ENCODE assay signal across 8 cellular contexts in the genomic region with DNA sequence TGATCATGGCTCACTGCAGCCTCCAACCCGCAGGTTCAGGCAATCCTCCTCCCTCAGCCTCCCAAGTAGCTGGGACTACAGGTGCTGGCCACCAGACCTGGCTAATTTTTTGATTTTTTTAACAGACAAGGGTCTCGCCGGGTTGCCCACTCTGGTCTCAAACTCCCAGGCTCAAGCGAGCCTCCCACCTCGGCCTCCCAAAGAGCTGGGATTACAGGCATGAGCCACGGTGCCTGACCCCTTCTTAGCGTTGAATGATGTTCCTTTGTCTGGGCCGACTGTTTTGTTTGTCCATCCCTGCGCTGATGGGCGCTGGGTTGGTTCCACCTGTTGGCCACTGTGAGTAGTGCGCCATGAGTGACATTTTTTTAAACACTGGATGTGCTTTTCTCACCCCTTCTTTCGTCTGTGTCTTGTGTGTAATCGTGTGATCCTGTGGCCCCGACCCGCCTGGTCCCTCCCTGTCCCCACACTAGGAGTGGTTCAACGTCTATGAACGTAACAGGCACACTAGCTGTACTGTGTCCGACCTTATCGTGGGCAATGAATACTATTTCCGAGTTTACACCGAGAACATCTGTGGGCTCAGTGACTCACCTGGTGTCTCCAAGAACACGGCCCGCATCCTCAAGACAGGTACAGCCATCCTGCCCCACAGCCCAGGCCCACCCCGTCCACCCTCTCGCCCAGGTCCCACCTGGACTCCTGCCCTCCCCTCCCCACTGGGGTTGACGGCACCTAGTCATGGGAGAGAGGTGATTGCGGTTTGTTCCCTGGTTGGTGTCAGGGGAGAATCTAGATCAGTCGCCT. TPM values are rescaled to one million over a fixed set of nuclear protein-coding genes. Genes with fewer than 3 reads are reported as not detected.
DNase-seq lines count a peak whose midpoint lies in the region; ATAC-seq and TF ChIP-seq lines count a peak whose summit lies in the region.

No MANE protein-coding gene starts in this region.

- peaks cover 2% of the 10 kb centered on the region for H3K9me3 Mint-ChIP-seq in Calu3 (ENCODE audit: low read depth, unreplicated experiment)
- no peaks in the 10 kb centered on the region; the same call in 1 of the 2 replicates for H3K9me3 Mint-ChIP-seq in HFFc6
- H3K9me3 Mint-ChIP-seq in memory B cell = no peaks in the 10 kb centered on the region

- ATAC-seq in memory B cell (ENCODE audit: low read depth) (peak; percentile 60), GM18861 (IDR thresholded peaks at IDR 0.05; ENCODE audit: unreplicated experiment) (no peak)

- DNase-seq in Calu3 = peak; percentile 75
- peak; percentile 53 for DNase-seq in HFFc6
- DNase-seq in NCI-H345 (lab: John Stamatoyannopoulos, UW) = peak; percentile 50
- peak; percentile 47 to 51 for DNase-seq in activated CD4-positive, alpha-beta T cell treated with anti-CD3 and anti-CD28 coated beads for 4 hours
- peak in 8 of 10 donors; percentile 23 to 72 (median 56) for DNase-seq in dorsolateral prefrontal cortex
- DNase-seq in memory B cell (ENCODE audit: low spot score in 2 of 2) = peak; percentile 66 to 73
- DNase-seq in stimulated activated CD8-positive, alpha-beta memory T cell treated with anti-CD3 and anti-CD28 coated beads, Interleukin-4, amount 100 ng/mL, for 4 hours (ENCODE audit: low read depth in 2 of 2, low spot score in 1 of 2) = peak; percentile 17 to 25

- no peak overlapping the region for H3K27ac ChIP-seq in dorsolateral prefrontal cortex

- H3K27me3 ChIP-seq in dorsolateral prefrontal cortex = peaks cover 0 to 43% (median 12%) of the 10 kb centered on the region in 45 donors

- peaks cover 51% of the 10 kb centered on the region for H3K27me3 Mint-ChIP-seq in Calu3 (ENCODE audit: unreplicated experiment)
- H3K27me3 Mint-ChIP-seq in HFFc6 (ENCODE audit: insufficient read depth) = peaks cover 26% of the 10 kb centered on the region
- no peaks in the 10 kb centered on the region for H3K27me3 Mint-ChIP-seq in memory B cell

- H3K36me3 Mint-ChIP-seq in Calu3 (ENCODE audit: insufficient read depth, unreplicated experiment) = peaks cover 3% of the 10 kb centered on the region
- no peaks in the 10 kb centered on the region for H3K36me3 Mint-ChIP-seq in HFFc6 (ENCODE audit: low read depth)
- no peaks in the 10 kb centered on the region for H3K36me3 Mint-ChIP-seq in memory B cell

- BruUV-seq in Calu3 (replicated peaks; lab: Mats Ljungman, UMichigan) = no TSS peak

- intact Hi-C loops in Calu3 (cut with micrococcal nuclease; ENCODE audit: unreplicated experiment) (loop anchor here (2.0 kb wide), 1 partner anchor 92 kb away; no protein-coding TSS in a partner anchor), dorsolateral prefrontal cortex (cut with DNase I) (loop anchor here (2.0 to 5.0 kb wide), 2 partner anchors 92 to 94 kb away; a partner anchor contains a TSS)

- CTCF ChIA-PET in Calu3 (lab: Charles Lee) = interaction anchor here (1.3 to 1.5 kb wide), 2 partner anchors 92 to 104 kb away, joined by 7 to 9 read pairs; no protein-coding TSS in a partner anchor

- H3K4me3 Mint-ChIP-seq in Calu3 (ENCODE audit: low read depth, unreplicated experiment) = no peak overlapping the region
- peak overlapping the region; percentile 17; the same call in 1 of the 2 replicates for H3K4me3 Mint-ChIP-seq in HFFc6
- peak overlapping the region; percentile 60 for H3K4me3 Mint-ChIP-seq in memory B cell

- peak; percentile 89 for TF ChIP-seq CTCF in Calu3 (IDR thresholded peaks at IDR 0.05; ENCODE audit: unreplicated experiment)
- TF ChIP-seq CTCF in HFFc6 (IDR thresholded peaks at IDR 0.05) = peak; percentile 90
- peak; percentile 59 to 91 (median 80) for TF ChIP-seq CTCF in dorsolateral prefrontal cortex (IDR thresholded peaks at IDR 0.05 in 54 of 56, conservative IDR thresholded peaks at IDR 0.05 in 2 of 56; ENCODE audit: low read depth in 1 of 56, partially characterized antibody in 56 of 56)

- H3K4me1 Mint-ChIP-seq in Calu3 (ENCODE audit: low read depth, unreplicated experiment) (peaks cover 7% of the 10 kb centered on the region), HFFc6 (ENCODE audit: low read depth) (peaks cover 16% of the 10 kb centered on the region), memory B cell (peaks cover 16% of the 10 kb centered on the region)

- H3K27ac Mint-ChIP-seq in Calu3 (ENCODE audit: unreplicated experiment) (no peak overlapping the region), HFFc6 (no peak overlapping the region), memory B cell (peak overlapping the region; percentile 82)

- no peak overlapping the region for H3K4me3 ChIP-seq in dorsolateral prefrontal cortex

RNA-seq across cellular contexts. Expression of a gene that starts 15.0 kb away (rescaled TPM):
- total RNA-seq in Calu3 (2022) = 200 and 214 TPM in 2 replicates
- 100 to 1,000 TPM in 2 of 6 experiments, 10 to 100 TPM in 4; 49.1 to 113 (median 55.2) TPM for total RNA-seq in HFFc6 (2021; fragmentation: NEBNext Ultra II Directional; extraction: Animal tissue kit (Norgen Biotek cat#: 25700))
- 100 to 1,000 TPM in 14 of 120 experiments, 10 to 100 TPM in 106; 54.6 to 147 (median 79.1) TPM for total RNA-seq in dorsolateral prefrontal cortex

RNA-seq across cellular contexts. Expression of a gene that starts 15.4 kb away (rescaled TPM):
- total RNA-seq in Calu3 (2022) (6.0 and 7.8 TPM in 2 replicates), dorsolateral prefrontal cortex (10 to 100 TPM in 28 of 120 experiments, 1 to 10 TPM in 92; 3.2 to 14.9 (median 8.0) TPM)
- 1 to 10 TPM in 1 of 6 experiments, under 1 TPM in 4, not detected in 1; 0.16 to 1.5 (median 0.28) TPM for total RNA-seq in HFFc6 (2021; fragmentation: NEBNext Ultra II Directional; extraction: Animal tissue kit (Norgen Biotek cat#: 25700))

RNA-seq across cellular contexts. Expression of a gene that starts 28.6 kb away (rescaled TPM):
- total RNA-seq in Calu3 (2022) = not detected in 2 replicates
- not detected for total RNA-seq in HFFc6 (2021; fragmentation: NEBNext Ultra II Directional; extraction: Animal tissue kit (Norgen Biotek cat#: 25700))
- 1 to 10 TPM in 27 of 120 experiments, under 1 TPM in 68, not detected in 25; 0.11 to 3.3 (median 0.65) TPM for total RNA-seq in dorsolateral prefrontal cortex

RNA-seq across cellular contexts. Expression of a gene that starts 42.5 kb away (rescaled TPM):
- total RNA-seq in Calu3 (2022) = 1.2 and 1.3 TPM in 2 replicates
- total RNA-seq in HFFc6 (2021; fragmentation: NEBNext Ultra II Directional; extraction: Animal tissue kit (Norgen Biotek cat#: 25700)) = not detected
- 1 to 10 TPM in 1 of 120 experiments, under 1 TPM in 28, not detected in 91; 0.07 to 1.1 (median 0.35) TPM for total RNA-seq in dorsolateral prefrontal cortex

RNA-seq across cellular contexts. Expression of a gene that starts 49.7 kb away (rescaled TPM):
- total RNA-seq in Calu3 (2022) = 33.5 and 38.6 TPM in 2 replicates
- total RNA-seq in HFFc6 (2021; fragmentation: NEBNext Ultra II Directional; extraction: Animal tissue kit (Norgen Biotek cat#: 25700)) = 10 to 100 TPM; 62.7 to 86.3 (median 72.8) TPM
- total RNA-seq in dorsolateral prefrontal cortex = 10 to 100 TPM; 24.9 to 75.5 (median 41.2) TPM

Comparison
In these comparisons a context has a peak if more than half of its experiments do, and no peak if none do; other contexts are left out.
1. DNase-seq: peak in every context shown above with its lines; median percentile 75 in Calu3; 70 in memory B cell; 56 in dorsolateral prefrontal cortex; 53 in HFFc6; 50 in NCI-H345; 49 in activated CD4-positive, alpha-beta T cell treated with anti-CD3 and anti-CD28 coated beads for 4 hours; 21 in stimulated activated CD8-positive, alpha-beta memory T cell treated with anti-CD3 and anti-CD28 coated beads, Interleukin-4, amount 100 ng/mL, for 4 hours.